9 cellular contexts compared by ENCODE assay signal in the genomic region with DNA sequence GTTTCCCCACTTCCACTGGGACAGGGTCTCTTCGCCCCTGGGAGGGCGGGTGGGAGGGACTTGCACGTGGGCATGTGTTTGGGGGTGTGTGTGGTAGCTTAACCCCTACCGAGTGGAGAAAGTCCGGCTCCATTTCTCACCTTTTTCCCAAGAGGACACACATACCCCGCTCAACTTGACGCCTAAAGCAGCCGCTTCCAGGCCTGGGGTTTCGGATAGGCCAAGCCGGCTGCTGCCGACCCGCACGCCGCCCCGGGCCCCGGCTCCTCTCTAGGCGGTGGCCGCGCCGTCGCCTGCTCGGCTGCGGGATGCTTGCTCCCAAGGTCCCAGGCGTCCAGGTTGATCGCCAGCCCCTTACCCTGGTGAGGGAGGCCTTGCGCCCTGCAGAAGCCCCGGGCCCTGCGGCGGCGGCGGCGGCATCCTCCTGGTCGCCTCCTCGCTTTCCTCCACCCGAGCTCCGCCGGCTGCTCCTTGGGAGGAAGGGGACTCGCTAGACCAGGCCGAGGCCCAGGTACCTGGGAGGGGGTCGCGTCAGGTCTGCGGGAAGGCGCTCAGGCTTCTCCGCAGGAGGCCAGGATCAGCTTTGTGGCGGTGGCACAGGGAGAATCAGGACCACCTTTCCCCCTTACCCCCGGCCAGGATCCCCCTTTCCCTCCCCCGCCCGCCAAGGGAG. TPM values are rescaled to one million over a fixed set of nuclear protein-coding genes. Genes with fewer than 3 reads are reported as not detected.
DNase-seq lines count a peak whose midpoint lies in the region; ATAC-seq and TF ChIP-seq lines count a peak whose summit lies in the region.
"Had no signal": no experiment of that assay in that cellular context is flagged by ENCODE, and none has a peak within 500 bp of the region (broad histone marks: within the 10 kb centered on the region; RNA-seq: fewer than 3 reads in every experiment).

No MANE protein-coding gene starts in this region.

- H3K9me3 ChIP-seq in T-helper 17 cell (ENCODE audit: control insufficient read depth, low read length, poor library complexity, severe bottlenecking) (no peaks in the 10 kb centered on the region), iPS-18c (ENCODE audit: control insufficient read depth, insufficient read depth, low read length) (no peaks in the 10 kb centered on the region), spleen (no peaks in the 10 kb centered on the region), GM23248 (ENCODE audit: low read depth) (no peaks in the 10 kb centered on the region)

- no peaks in the 10 kb centered on the region for H3K79me2 ChIP-seq in GM23248 (ENCODE audit: insufficient read depth)

- H3K27ac Mint-ChIP-seq in T-helper 17 cell: peak overlapping the region; percentile 76
- H3K27ac Mint-ChIP-seq: activated naive CD4-positive, alpha-beta T cell treated with anti-CD3 and anti-CD28 coated beads for 36 hours had no signal

- H3K4me2 ChIP-seq in GM23248 (ENCODE audit: unreplicated experiment): no peak overlapping the region

- H3K27me3 ChIP-seq in spleen (replicated peaks in 1 of 7): peaks cover 10 to 100% (median 100%) of the 10 kb centered on the region in 7 donors
- H3K27me3 ChIP-seq in GM23248 (replicated peaks; ENCODE audit: insufficient read depth): peaks cover 86% of the 10 kb centered on the region

- H3K36me3 ChIP-seq in spleen (no peaks in the 10 kb centered on the region), GM23248 (ENCODE audit: low read depth) (no peaks in the 10 kb centered on the region)

- 3 to 13% (median 7%) methylated on average over 25 to 47 of the region's 48 CpGs for WGBS in spleen, 5 donors
- WGBS in GM23248 (ENCODE audit: low coverage in 1 of 2, low lambda C conversion rate in 2 of 2, missing lambda C conversion rate in 2 of 2), 2 experiments: 7 to 10% methylated on average over 13 to 36 of the region's 48 CpGs

- intact Hi-C loops in spleen (cut with DNase I; ENCODE audit: low total_unique reads): no loop called here

- no peak for TF ChIP-seq POLR2A in spleen (IDR thresholded peaks at IDR 0.05)

- peak overlapping the region; percentile 28; the same call in 1 of the 2 replicates for H3K4me3 ChIP-seq in iPS-18c (ENCODE audit: insufficient read depth, low read depth, low read length)
- H3K4me3 ChIP-seq in spleen: peak overlapping the region in 6 of 8 donors; percentile 2 to 64 (median 36)
- no peak overlapping the region for H3K4me3 ChIP-seq in GM23248

- H3K4me1 ChIP-seq in spleen: peaks cover 39 to 96% (median 76%) of the 10 kb centered on the region in 6 donors
- 0 out of 2 replicates have a peak, but pooled peaks cover 3% of the 10 kb centered on the region for H3K4me1 ChIP-seq in GM23248 (ENCODE audit: insufficient read depth)

- H3K36me3 Mint-ChIP-seq in T-helper 17 cell (ENCODE audit: low read depth): peaks cover 7% of the 10 kb centered on the region

- H4K20me1 ChIP-seq in GM23248 (ENCODE audit: insufficient read depth): no peaks in the 10 kb centered on the region

- DNase-seq in activated CD8-positive, alpha-beta memory T cell treated with anti-CD3 and anti-CD28 coated beads for 24 hours: peak; percentile 78
- no peak for DNase-seq in activated CD8-positive, alpha-beta memory T cell treated with anti-CD3 and anti-CD28 coated beads, Interleukin-2, amount 50 U/mL, for 4 hours
- DNase-seq in T-helper 17 cell: no peak
- DNase-seq in spleen: no peak
- DNase-seq in GM23248: no peak
- DNase-seq in NCI-H82 (lab: John Stamatoyannopoulos, UW): no peak
- DNase-seq: activated naive CD4-positive, alpha-beta T cell treated with anti-CD3 and anti-CD28 coated beads for 36 hours had no signal

- H3K27ac ChIP-seq in spleen (no peak overlapping the region), GM23248 (no peak overlapping the region)

- H3K27me3 Mint-ChIP-seq in T-helper 17 cell: peaks cover 45% of the 10 kb centered on the region

- H3K4me3 Mint-ChIP-seq in T-helper 17 cell: peak overlapping the region; percentile 84

- no peak overlapping the region for H2AFZ ChIP-seq in GM23248

- H3K9ac ChIP-seq in GM23248: no peak overlapping the region

- no peaks in the 10 kb centered on the region for H3F3A ChIP-seq in GM23248 (ENCODE audit: insufficient read depth)

- peaks cover 45% of the 10 kb centered on the region for H3K4me1 Mint-ChIP-seq in T-helper 17 cell

- ATAC-seq in T-helper 17 cell (no peak), GM19467 (IDR thresholded peaks at IDR 0.05; ENCODE audit: unreplicated experiment) (no peak)

- in situ Hi-C loops in GM23248 (cut with MboI): no loop called here

- no peaks in the 10 kb centered on the region for H3K9me2 ChIP-seq in GM23248 (ENCODE audit: insufficient read depth)

- TF ChIP-seq CTCF in spleen (IDR thresholded peaks at IDR 0.05 in 8 of 11, conservative IDR thresholded peaks at IDR 0.05 in 3 of 11): no peak

RNA-seq across cellular contexts. Expression of gene GATA3, which starts 3.2 kb away (rescaled TPM):
- 100 to 1,000 TPM in 1 of 2 donors, 10 to 100 TPM in 1; 91.9 to 149 TPM for total RNA-seq in T-helper 17 cell
- 10 to 100 TPM in 2 of 7 donors, 1 to 10 TPM in 5; 3.9 to 15.4 (median 8.8) TPM for total RNA-seq in spleen
- 1 to 10 TPM; 2.2 to 4.4 (median 3.5) TPM for polyA plus RNA-seq in spleen
- not detected in 2 replicates for total RNA-seq in GM23248 (2014; rRNA removed; shearing (Covaris generic))
- polyA plus RNA-seq in GM23248 (2016; fragmentation: Nextera tagmentation; extraction: Ambion mirVana): not detected in 2 replicates

Comparison
In these comparisons a context has a peak if more than half of its experiments do, and no peak if none do; other contexts are left out.
1. RNA of gene GATA3, which starts 3.2 kb away (total RNA-seq): 91.9 to 149 TPM in T-helper 17 cell; 3.9 to 15.4 TPM in spleen and not detected in GM23248; every median in the first group is over 4 times any median in the second.